2 cellular contexts compared by ENCODE assay signal in the genomic region with DNA sequence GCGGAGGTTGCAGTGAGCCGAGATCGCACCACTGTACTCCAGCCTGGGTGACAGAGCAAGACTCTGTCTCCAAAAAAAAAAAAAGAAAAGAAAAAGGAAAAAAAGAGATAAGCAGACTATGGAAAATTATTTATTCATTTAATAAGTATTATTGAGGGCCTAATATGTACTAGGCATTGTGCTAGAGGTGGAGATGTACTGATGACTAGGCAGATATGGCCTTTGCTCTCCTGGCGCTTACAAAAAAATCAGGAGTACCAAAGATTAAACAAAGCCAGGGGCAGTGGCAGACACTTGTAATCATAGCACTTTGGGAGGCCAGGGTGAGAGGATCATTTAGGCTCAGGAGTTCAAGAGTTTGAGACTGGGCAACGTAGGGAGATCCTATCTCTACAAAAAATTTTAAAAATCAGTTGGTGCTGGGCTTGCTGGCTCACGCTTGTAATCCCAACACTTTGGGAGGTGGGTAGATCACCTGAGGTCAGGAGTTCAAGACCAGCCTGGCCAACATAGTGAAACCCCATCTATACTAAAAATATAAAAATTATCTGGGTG.
TF ChIP-seq lines count a peak whose summit lies in the region.

No MANE protein-coding gene starts in this region.

TF ChIP-seq in HepG2, 621 proteins besides CTCF, POLR2A, EP300 and RAD21:
- TF ChIP-seq ZMYM3 (CRISPR knock-in tag; IDR thresholded peaks at IDR 0.05) (peak; percentile 42), PAF1 (CRISPR knock-in tag; IDR thresholded peaks at IDR 0.05) (no peak), ZC3H13 (CRISPR knock-in tag; IDR thresholded peaks at IDR 0.05) (no peak), ZNF205 (CRISPR knock-in tag; IDR thresholded peaks at IDR 0.05) (peak; percentile 95), MAFF (IDR thresholded peaks at IDR 0.05; ENCODE audit: low read depth, low read length) (peak; percentile 34), ZNF121 (CRISPR knock-in tag; IDR thresholded peaks at IDR 0.05) (peak; percentile 87), MAFK (conservative IDR thresholded peaks at IDR 0.05 in 1 of 2, IDR thresholded peaks at IDR 0.05 in 1 of 2; ENCODE audit: low read length in 2 of 2) (peak; percentile 49 to 70)
- TF ChIP-seq, protein P1, sequence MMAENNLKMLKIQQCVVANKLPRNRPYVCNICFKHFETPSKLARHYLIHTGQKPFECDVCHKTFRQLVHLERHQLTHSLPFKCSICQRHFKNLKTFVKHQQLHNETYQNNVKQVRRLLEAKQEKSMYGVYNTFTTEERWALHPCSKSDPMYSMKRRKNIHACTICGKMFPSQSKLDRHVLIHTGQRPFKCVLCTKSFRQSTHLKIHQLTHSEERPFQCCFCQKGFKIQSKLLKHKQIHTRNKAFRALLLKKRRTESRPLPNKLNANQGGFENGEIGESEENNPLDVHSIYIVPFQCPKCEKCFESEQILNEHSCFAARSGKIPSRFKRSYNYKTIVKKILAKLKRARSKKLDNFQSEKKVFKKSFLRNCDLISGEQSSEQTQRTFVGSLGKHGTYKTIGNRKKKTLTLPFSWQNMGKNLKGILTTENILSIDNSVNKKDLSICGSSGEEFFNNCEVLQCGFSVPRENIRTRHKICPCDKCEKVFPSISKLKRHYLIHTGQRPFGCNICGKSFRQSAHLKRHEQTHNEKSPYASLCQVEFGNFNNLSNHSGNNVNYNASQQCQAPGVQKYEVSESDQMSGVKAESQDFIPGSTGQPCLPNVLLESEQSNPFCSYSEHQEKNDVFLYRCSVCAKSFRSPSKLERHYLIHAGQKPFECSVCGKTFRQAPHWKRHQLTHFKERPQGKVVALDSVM (CRISPR knock-in tag; IDR thresholded peaks at IDR 0.05) = peak; percentile 82
TF ChIP-seq in HepG2: peak in this region for 6.

TF ChIP-seq in K562, 482 proteins besides CTCF, POLR2A, EP300 and RAD21:
- TF ChIP-seq ZNF316 (IDR thresholded peaks at IDR 0.05) = peak; percentile 45
- TF ChIP-seq, protein P2, sequence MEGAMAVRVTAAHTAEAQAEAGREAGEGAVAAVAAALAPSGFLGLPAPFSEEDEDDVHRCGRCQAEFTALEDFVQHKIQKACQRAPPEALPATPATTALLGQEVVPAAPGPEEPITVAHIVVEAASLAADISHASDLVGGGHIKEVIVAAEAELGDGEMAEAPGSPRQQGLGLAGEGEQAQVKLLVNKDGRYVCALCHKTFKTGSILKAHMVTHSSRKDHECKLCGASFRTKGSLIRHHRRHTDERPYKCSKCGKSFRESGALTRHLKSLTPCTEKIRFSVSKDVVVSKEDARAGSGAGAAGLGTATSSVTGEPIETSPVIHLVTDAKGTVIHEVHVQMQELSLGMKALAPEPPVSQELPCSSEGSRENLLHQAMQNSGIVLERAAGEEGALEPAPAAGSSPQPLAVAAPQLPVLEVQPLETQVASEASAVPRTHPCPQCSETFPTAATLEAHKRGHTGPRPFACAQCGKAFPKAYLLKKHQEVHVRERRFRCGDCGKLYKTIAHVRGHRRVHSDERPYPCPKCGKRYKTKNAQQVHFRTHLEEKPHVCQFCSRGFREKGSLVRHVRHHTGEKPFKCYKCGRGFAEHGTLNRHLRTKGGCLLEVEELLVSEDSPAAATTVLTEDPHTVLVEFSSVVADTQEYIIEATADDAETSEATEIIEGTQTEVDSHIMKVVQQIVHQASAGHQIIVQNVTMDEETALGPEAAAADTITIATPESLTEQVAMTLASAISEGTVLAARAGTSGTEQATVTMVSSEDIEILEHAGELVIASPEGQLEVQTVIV (CRISPR knock-in tag; IDR thresholded peaks at IDR 0.05; ENCODE audit: borderline replicate concordance) = no peak
